ENCODE assay signal across 14 cellular contexts in genomic region chr15:87816811-87817210, GRCh38.
DNase-seq lines count a peak whose midpoint lies in the region; ATAC-seq, FAIRE-seq and TF ChIP-seq lines count a peak whose summit lies in the region.
"Had no signal": no experiment of that assay in that cellular context is flagged by ENCODE, and none has a peak within 500 bp of the region (broad histone marks: within the 10 kb centered on the region; RNA-seq: fewer than 3 reads in every experiment).

No MANE protein-coding gene starts in this region.

- no peak overlapping the region for H3K4me3 ChIP-seq in epithelial cell of proximal tubule (ENCODE audit: low read depth, low read length)
- H3K4me3 ChIP-seq: ovary had no signal

- peaks cover 0 to 3% (median 1%) of the 10 kb centered on the region in 6 donors for H3K9me3 Mint-ChIP-seq in immature natural killer cell

- DNase-seq in Daoy (ENCODE audit: low read depth) (peak; percentile 82), RCC 7860 (ENCODE audit: low spot score) (peak; percentile 98), epithelial cell of proximal tubule (ENCODE audit: low read depth) (peak; percentile 97), pulmonary artery endothelial cell (ENCODE audit: low read depth, low spot score) (peak; percentile 26), immature natural killer cell (no peak), RPMI8226 (no peak)
- DNase-seq: activated naive CD4-positive, alpha-beta T cell treated with anti-CD3 and anti-CD28 coated beads, Interleukin-2, amount 50 U/mL, for 16 hours; cortex of kidney; head of caudate nucleus; NCI-H2029 treated with DMSO at 0.1 percent for 48 hours; ovary; stimulated activated naive CD4-positive, alpha-beta T cell had no signal

- no peak for ATAC-seq in HG02885 (IDR thresholded peaks at IDR 0.05; ENCODE audit: poor library complexity, unreplicated experiment)
- no peak for ATAC-seq in HG03280 (IDR thresholded peaks at IDR 0.05; ENCODE audit: unreplicated experiment)

- peaks cover 0 to 1% (median 0%) of the 10 kb centered on the region in 3 donors for H3K27me3 Mint-ChIP-seq in immature natural killer cell (ENCODE audit: low read depth in 3 of 3)

- FAIRE-seq in RCC 7860 (lab: Jason Lieb, UNC): peak; percentile 99

- TF ChIP-seq CTCF in epithelial cell of proximal tubule (conservative IDR thresholded peaks at IDR 0.05; ENCODE audit: low read depth, low read length): no peak

- no peak overlapping the region for H3K4me3 Mint-ChIP-seq in immature natural killer cell

- H3K27ac Mint-ChIP-seq in immature natural killer cell: no peak overlapping the region

- no peaks in the 10 kb centered on the region for H3K36me3 Mint-ChIP-seq in immature natural killer cell

- no peaks in the 10 kb centered on the region for H3K4me1 Mint-ChIP-seq in immature natural killer cell

Comparison
In these comparisons a context has a peak if more than half of its experiments do, and no peak if none do; other contexts are left out.
1. DNase-seq: peak in Daoy (single experiment), RCC 7860 (single experiment), epithelial cell of proximal tubule (single experiment) and pulmonary artery endothelial cell (single experiment); none in immature natural killer cell (0 of 3) and RPMI8226 (single experiment).